Comparison of ENCODE assay signal across 8 cellular contexts in genomic region chr16:74563828-74564263, GRCh38. TPM values are rescaled to one million over a fixed set of nuclear protein-coding genes. Genes with fewer than 3 reads are reported as not detected.
A peak's percentile ranks its signal among the peaks of the same experiment; 100 is the strongest.
DNase-seq lines count a peak whose midpoint lies in the region; ATAC-seq and TF ChIP-seq lines count a peak whose summit lies in the region.

No MANE protein-coding gene starts in this region.

- TF ChIP-seq CTCF in fibroblast of the aortic adventitia (IDR thresholded peaks at IDR 0.05; ENCODE audit: insufficient read depth, low read length) (no peak), GM10266 (IDR thresholded peaks at IDR 0.05; ENCODE audit: control insufficient read depth, insufficient read depth, low read depth, missing control alignments) (no peak)

- H3K9me3 Mint-ChIP-seq in activated CD4-positive, alpha-beta T cell treated with anti-CD3 and anti-CD28 coated beads for 36 hours (ENCODE audit: low read depth) = no peaks in the 10 kb centered on the region

- ATAC-seq in activated CD4-positive, alpha-beta T cell treated with anti-CD3 and anti-CD28 coated beads for 36 hours = peak; percentile 63
- ATAC-seq in HG02610 (IDR thresholded peaks at IDR 0.05; ENCODE audit: unreplicated experiment) (no peak), GM19023 (IDR thresholded peaks at IDR 0.05; ENCODE audit: unreplicated experiment) (no peak)

- H3K4me3 Mint-ChIP-seq in activated CD4-positive, alpha-beta T cell treated with anti-CD3 and anti-CD28 coated beads for 36 hours = no peak overlapping the region

- POLR2A ChIA-PET in activated CD4-positive, alpha-beta T cell treated with anti-CD3 and anti-CD28 coated beads for 36 hours (lab: Charles Lee) = no interaction called here

- H3K36me3 Mint-ChIP-seq in activated CD4-positive, alpha-beta T cell treated with anti-CD3 and anti-CD28 coated beads for 36 hours (ENCODE audit: low read depth) = peaks cover 20% of the 10 kb centered on the region

- peaks cover 81% of the 10 kb centered on the region for H3K4me1 Mint-ChIP-seq in activated CD4-positive, alpha-beta T cell treated with anti-CD3 and anti-CD28 coated beads for 36 hours

- peak; percentile 47 for DNase-seq in activated CD4-positive, alpha-beta T cell treated with anti-CD3 and anti-CD28 coated beads for 36 hours
- DNase-seq in activated CD4-positive, alpha-beta T cell treated with anti-CD3 and anti-CD28 coated beads for 1 hour = no peak
- DNase-seq in SIG-M5 treated with dmso at 0.1 percent for 504 hours (lab: John Stamatoyannopoulos, UW; ENCODE audit: unreplicated experiment) = peak; percentile 95
- peak; percentile 22 for DNase-seq in fibroblast of the aortic adventitia (ENCODE audit: low read depth)
- DNase-seq in stimulated activated CD8-positive, alpha-beta memory T cell treated with anti-CD3 and anti-CD28 coated beads, Interleukin-4, amount 100 ng/mL, for 48 hours = peak; percentile 38
- DNase-seq in GM10266 (ENCODE audit: extremely low spot score) = no peak

- H3K27me3 Mint-ChIP-seq in activated CD4-positive, alpha-beta T cell treated with anti-CD3 and anti-CD28 coated beads for 36 hours = no peaks in the 10 kb centered on the region

- intact Hi-C loops in activated CD4-positive, alpha-beta T cell treated with anti-CD3 and anti-CD28 coated beads for 36 hours (cut with DNase I, micrococcal nuclease) = no loop called here

- CTCF ChIA-PET in activated CD4-positive, alpha-beta T cell treated with anti-CD3 and anti-CD28 coated beads for 36 hours (lab: Charles Lee) = no interaction called here

- H3K27ac Mint-ChIP-seq in activated CD4-positive, alpha-beta T cell treated with anti-CD3 and anti-CD28 coated beads for 36 hours = peak overlapping the region; percentile 44

- no peak overlapping the region for H3K4me3 ChIP-seq in fibroblast of the aortic adventitia (ENCODE audit: low read depth, low read length)

RNA-seq across cellular contexts. Expression of gene GLG1, which starts 43.1 kb away (rescaled TPM):
- total RNA-seq in activated CD4-positive, alpha-beta T cell treated with anti-CD3 and anti-CD28 coated beads for 36 hours = 10 to 100 TPM; 66.3 to 68.3 TPM
- 119 and 188 TPM in 2 replicates for total RNA-seq in fibroblast of the aortic adventitia (ENCODE audit: low replicate concordance)

Comparison
In these comparisons a context has a peak if more than half of its experiments do, and no peak if none do; other contexts are left out.
1. DNase-seq: peak in activated CD4-positive, alpha-beta T cell treated with anti-CD3 and anti-CD28 coated beads for 36 hours (single experiment), SIG-M5 treated with dmso at 0.1 percent for 504 hours (single experiment), fibroblast of the aortic adventitia (single experiment) and stimulated activated CD8-positive, alpha-beta memory T cell treated with anti-CD3 and anti-CD28 coated beads, Interleukin-4, amount 100 ng/mL, for 48 hours (single experiment); none in activated CD4-positive, alpha-beta T cell treated with anti-CD3 and anti-CD28 coated beads for 1 hour (single experiment) and GM10266 (single experiment).